10 cellular contexts compared by ENCODE assay signal in the genomic region with DNA sequence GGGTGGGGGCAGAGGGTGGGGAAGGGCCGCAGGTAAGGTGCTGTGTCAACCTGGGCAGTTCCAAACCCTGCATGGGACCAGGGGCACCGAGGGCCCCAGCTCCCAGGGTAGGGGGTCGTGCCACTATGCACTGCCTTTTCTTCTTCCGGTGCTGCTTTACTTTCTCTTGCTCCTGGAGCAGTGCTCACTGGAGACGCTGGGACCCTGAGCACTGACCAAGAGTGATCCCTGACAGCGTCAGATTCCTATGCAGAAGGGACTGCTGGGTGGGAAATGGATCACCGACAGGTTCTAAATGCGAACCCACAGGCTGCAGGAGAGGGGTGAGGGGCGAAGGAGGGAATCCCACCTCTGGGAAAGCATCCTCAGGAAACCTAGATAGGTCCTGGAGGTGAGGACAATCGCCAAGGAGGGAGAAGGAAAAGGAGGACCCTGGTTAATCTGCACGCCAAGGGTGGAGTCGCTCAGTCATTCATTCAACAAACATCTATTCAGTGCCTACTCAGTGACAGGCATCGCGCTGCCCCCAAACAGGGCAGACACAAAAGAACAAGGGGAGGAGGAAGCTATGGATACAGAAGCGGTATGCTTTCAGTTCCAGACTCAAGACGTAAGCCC.
DNase-seq lines count a peak whose midpoint lies in the region; ATAC-seq and TF ChIP-seq lines count a peak whose summit lies in the region.
"Had no signal": no experiment of that assay in that cellular context is flagged by ENCODE, and none has a peak within 500 bp of the region (broad histone marks: within the 10 kb centered on the region; RNA-seq: fewer than 3 reads in every experiment).

No MANE protein-coding gene starts in this region.

- peak overlapping the region; percentile 82 for H3K27ac ChIP-seq in suprapubic skin

- H3K4me1 ChIP-seq in iPS-15b (ENCODE audit: control insufficient read depth, insufficient read depth, low read length) (peaks cover 7% of the 10 kb centered on the region), suprapubic skin (peaks cover 62% of the 10 kb centered on the region)

- no peaks in the 10 kb centered on the region for H3K9me3 Mint-ChIP-seq in activated T-cell treated with anti-CD3 and anti-CD28 coated beads, Interleukin-2, amount 50 U/mL, for 72 hours
- no peaks in the 10 kb centered on the region for H3K9me3 Mint-ChIP-seq in activated CD8-positive, alpha-beta T cell treated with anti-CD3 and anti-CD28 coated beads, Interleukin-2, amount 10 ng/mL, durations not matched to agents 7 days and 5 days (ENCODE audit: insufficient read depth)

- no peak for DNase-seq in activated T-cell treated with anti-CD3 and anti-CD28 coated beads, Interleukin-2, amount 50 U/mL, for 72 hours
- no peak for DNase-seq in activated T-cell treated with anti-CD3 and anti-CD28 coated beads for 4 hours
- DNase-seq in activated CD8-positive, alpha-beta T cell treated with anti-CD3 and anti-CD28 coated beads, Interleukin-2, amount 10 ng/mL, durations not matched to agents 7 days and 5 days = no peak
- DNase-seq in suprapubic skin (ENCODE audit: low spot score in 2 of 2) = no peak
- DNase-seq in A172 (ENCODE audit: low spot score) = no peak
- DNase-seq in amniotic stem cell (lab: John Stamatoyannopoulos, UW) = no peak
- DNase-seq: DND-41, midbrain had no signal

- H3K9ac ChIP-seq in iPS-15b (ENCODE audit: low read depth, low read length) = no peak overlapping the region

- peak overlapping the region; percentile 88 to 96 for H3K4me3 Mint-ChIP-seq in activated T-cell treated with anti-CD3 and anti-CD28 coated beads, Interleukin-2, amount 50 U/mL, for 72 hours
- H3K4me3 Mint-ChIP-seq in activated CD8-positive, alpha-beta T cell treated with anti-CD3 and anti-CD28 coated beads, Interleukin-2, amount 10 ng/mL, durations not matched to agents 7 days and 5 days = peak overlapping the region; percentile 81

- H3K36me3 ChIP-seq in iPS-15b (ENCODE audit: control insufficient read depth, insufficient read depth, low read length) = no peaks in the 10 kb centered on the region
- no peaks in the 10 kb centered on the region for H3K36me3 ChIP-seq in suprapubic skin

- POLR2A ChIA-PET in activated CD8-positive, alpha-beta T cell treated with anti-CD3 and anti-CD28 coated beads, Interleukin-2, amount 10 ng/mL, durations not matched to agents 7 days and 5 days (lab: Charles Lee) = no interaction called here

- H3K36me3 Mint-ChIP-seq in activated T-cell treated with anti-CD3 and anti-CD28 coated beads, Interleukin-2, amount 50 U/mL, for 72 hours (ENCODE audit: insufficient read depth in 2 of 2) = no peaks in the 10 kb centered on the region
- no peaks in the 10 kb centered on the region for H3K36me3 Mint-ChIP-seq in activated CD8-positive, alpha-beta T cell treated with anti-CD3 and anti-CD28 coated beads, Interleukin-2, amount 10 ng/mL, durations not matched to agents 7 days and 5 days (ENCODE audit: low read depth)

- no peak for TF ChIP-seq POLR2A in suprapubic skin (IDR thresholded peaks at IDR 0.05)

- peak overlapping the region; percentile 79 for H3K4me3 ChIP-seq in iPS-15b (ENCODE audit: low read depth, low read length)
- peak overlapping the region; percentile 79 for H3K4me3 ChIP-seq in suprapubic skin

- H3K27me3 Mint-ChIP-seq in activated T-cell treated with anti-CD3 and anti-CD28 coated beads, Interleukin-2, amount 50 U/mL, for 72 hours (ENCODE audit: low read depth) = peaks cover 76% of the 10 kb centered on the region
- H3K27me3 Mint-ChIP-seq in activated CD8-positive, alpha-beta T cell treated with anti-CD3 and anti-CD28 coated beads, Interleukin-2, amount 10 ng/mL, durations not matched to agents 7 days and 5 days (ENCODE audit: low read depth) = peaks cover 63% of the 10 kb centered on the region

- TF ChIP-seq EP300 in suprapubic skin (IDR thresholded peaks at IDR 0.05) = no peak

- CTCF ChIA-PET in activated CD8-positive, alpha-beta T cell treated with anti-CD3 and anti-CD28 coated beads, Interleukin-2, amount 10 ng/mL, durations not matched to agents 7 days and 5 days (lab: Charles Lee) = interaction anchor here (2.2 to 2.5 kb wide), 2 partner anchors 34 to 136 kb away, joined by 8 to 9 read pairs; no protein-coding TSS in a partner anchor

- H3K27me3 ChIP-seq in iPS-15b (ENCODE audit: control insufficient read depth, insufficient read depth, low read length) (peaks cover 25% of the 10 kb centered on the region), suprapubic skin (peaks cover 33% of the 10 kb centered on the region)

- ATAC-seq in activated T-cell treated with anti-CD3 and anti-CD28 coated beads, Interleukin-2, amount 50 U/mL, for 72 hours (replicated peaks in 1 of 2) = no peak
- ATAC-seq in activated CD8-positive, alpha-beta T cell treated with anti-CD3 and anti-CD28 coated beads, Interleukin-2, amount 10 ng/mL, durations not matched to agents 7 days and 5 days = no peak
- no peak for ATAC-seq in GM21515 (IDR thresholded peaks at IDR 0.05; ENCODE audit: unreplicated experiment)

- TF ChIP-seq CTCF in suprapubic skin (IDR thresholded peaks at IDR 0.05) = no peak

- no peak overlapping the region for H3K27ac Mint-ChIP-seq in activated T-cell treated with anti-CD3 and anti-CD28 coated beads, Interleukin-2, amount 50 U/mL, for 72 hours
- no peak overlapping the region for H3K27ac Mint-ChIP-seq in activated CD8-positive, alpha-beta T cell treated with anti-CD3 and anti-CD28 coated beads, Interleukin-2, amount 10 ng/mL, durations not matched to agents 7 days and 5 days

- peaks cover 36% of the 10 kb centered on the region for H3K4me1 Mint-ChIP-seq in activated T-cell treated with anti-CD3 and anti-CD28 coated beads, Interleukin-2, amount 50 U/mL, for 72 hours (ENCODE audit: low read depth)
- H3K4me1 Mint-ChIP-seq in activated CD8-positive, alpha-beta T cell treated with anti-CD3 and anti-CD28 coated beads, Interleukin-2, amount 10 ng/mL, durations not matched to agents 7 days and 5 days (ENCODE audit: low read depth) = peaks cover 36% of the 10 kb centered on the region

- H3K9me3 ChIP-seq in iPS-15b (ENCODE audit: control insufficient read depth, insufficient read depth, low read length) (no peaks in the 10 kb centered on the region), suprapubic skin (no peaks in the 10 kb centered on the region)

- 31% methylated on average over 16 of the region's 16 CpGs for WGBS in suprapubic skin
